1 cellular context compared by ENCODE assay signal in the genomic region with DNA sequence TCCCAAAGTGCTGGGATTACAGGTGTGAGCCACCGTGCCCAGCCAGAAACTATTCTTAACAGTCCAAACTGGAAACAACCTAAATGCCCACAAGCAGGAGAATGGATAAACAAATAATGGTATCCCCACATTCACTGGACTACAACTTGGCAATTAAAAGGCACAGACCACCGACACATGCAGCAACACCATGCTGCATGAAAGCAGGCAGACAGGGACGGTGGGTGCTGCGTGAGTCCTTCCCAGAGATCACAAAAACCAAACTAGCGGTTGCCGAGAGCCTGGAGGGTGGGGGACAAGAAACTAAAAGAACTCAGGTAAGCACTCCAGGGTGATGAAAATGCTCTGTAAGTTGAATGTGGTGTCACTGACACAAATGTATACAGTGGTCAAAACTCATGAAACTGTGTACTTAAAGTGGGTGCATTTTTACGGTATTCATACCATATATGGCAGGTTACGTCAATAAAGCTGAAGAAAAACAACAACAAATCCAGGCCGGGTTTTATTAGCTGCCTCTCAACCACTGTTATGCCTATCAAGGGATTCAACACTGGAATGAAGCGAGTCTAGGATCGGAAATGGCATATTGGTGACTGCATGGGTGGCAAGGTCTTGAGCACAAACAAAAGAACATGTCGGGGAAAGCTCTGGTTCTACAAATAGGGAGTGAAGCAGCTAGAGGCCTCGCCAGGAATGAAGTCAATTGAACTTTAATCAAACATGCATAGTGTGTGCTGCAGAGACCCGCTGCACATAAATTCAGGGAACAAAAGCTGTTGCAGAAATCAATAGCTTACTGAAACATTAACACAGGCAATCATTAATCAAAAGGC.
TF ChIP-seq lines count a peak whose summit lies in the region.

No MANE protein-coding gene starts in this region.

TF ChIP-seq in H1, 55 proteins besides CTCF, POLR2A, EP300 and RAD21:
- TF ChIP-seq POLR2AphosphoS5 (IDR thresholded peaks at IDR 0.05; ENCODE audit: low read depth, low read length) (no peak), SRF (IDR thresholded peaks at IDR 0.05; ENCODE audit: low read depth, low read length) (peak; percentile 72), SP1 (IDR thresholded peaks at IDR 0.05; ENCODE audit: low read depth, low read length) (peak; percentile 46; the same call in 1 of the 2 replicates), ZNF274 (IDR thresholded peaks at IDR 0.05; ENCODE audit: borderline replicate concordance, extremely low read depth, low read length) (no peak), TEAD4 (IDR thresholded peaks at IDR 0.05; ENCODE audit: low read depth, low read length) (no peak)
- TF ChIP-seq, protein P1, sequence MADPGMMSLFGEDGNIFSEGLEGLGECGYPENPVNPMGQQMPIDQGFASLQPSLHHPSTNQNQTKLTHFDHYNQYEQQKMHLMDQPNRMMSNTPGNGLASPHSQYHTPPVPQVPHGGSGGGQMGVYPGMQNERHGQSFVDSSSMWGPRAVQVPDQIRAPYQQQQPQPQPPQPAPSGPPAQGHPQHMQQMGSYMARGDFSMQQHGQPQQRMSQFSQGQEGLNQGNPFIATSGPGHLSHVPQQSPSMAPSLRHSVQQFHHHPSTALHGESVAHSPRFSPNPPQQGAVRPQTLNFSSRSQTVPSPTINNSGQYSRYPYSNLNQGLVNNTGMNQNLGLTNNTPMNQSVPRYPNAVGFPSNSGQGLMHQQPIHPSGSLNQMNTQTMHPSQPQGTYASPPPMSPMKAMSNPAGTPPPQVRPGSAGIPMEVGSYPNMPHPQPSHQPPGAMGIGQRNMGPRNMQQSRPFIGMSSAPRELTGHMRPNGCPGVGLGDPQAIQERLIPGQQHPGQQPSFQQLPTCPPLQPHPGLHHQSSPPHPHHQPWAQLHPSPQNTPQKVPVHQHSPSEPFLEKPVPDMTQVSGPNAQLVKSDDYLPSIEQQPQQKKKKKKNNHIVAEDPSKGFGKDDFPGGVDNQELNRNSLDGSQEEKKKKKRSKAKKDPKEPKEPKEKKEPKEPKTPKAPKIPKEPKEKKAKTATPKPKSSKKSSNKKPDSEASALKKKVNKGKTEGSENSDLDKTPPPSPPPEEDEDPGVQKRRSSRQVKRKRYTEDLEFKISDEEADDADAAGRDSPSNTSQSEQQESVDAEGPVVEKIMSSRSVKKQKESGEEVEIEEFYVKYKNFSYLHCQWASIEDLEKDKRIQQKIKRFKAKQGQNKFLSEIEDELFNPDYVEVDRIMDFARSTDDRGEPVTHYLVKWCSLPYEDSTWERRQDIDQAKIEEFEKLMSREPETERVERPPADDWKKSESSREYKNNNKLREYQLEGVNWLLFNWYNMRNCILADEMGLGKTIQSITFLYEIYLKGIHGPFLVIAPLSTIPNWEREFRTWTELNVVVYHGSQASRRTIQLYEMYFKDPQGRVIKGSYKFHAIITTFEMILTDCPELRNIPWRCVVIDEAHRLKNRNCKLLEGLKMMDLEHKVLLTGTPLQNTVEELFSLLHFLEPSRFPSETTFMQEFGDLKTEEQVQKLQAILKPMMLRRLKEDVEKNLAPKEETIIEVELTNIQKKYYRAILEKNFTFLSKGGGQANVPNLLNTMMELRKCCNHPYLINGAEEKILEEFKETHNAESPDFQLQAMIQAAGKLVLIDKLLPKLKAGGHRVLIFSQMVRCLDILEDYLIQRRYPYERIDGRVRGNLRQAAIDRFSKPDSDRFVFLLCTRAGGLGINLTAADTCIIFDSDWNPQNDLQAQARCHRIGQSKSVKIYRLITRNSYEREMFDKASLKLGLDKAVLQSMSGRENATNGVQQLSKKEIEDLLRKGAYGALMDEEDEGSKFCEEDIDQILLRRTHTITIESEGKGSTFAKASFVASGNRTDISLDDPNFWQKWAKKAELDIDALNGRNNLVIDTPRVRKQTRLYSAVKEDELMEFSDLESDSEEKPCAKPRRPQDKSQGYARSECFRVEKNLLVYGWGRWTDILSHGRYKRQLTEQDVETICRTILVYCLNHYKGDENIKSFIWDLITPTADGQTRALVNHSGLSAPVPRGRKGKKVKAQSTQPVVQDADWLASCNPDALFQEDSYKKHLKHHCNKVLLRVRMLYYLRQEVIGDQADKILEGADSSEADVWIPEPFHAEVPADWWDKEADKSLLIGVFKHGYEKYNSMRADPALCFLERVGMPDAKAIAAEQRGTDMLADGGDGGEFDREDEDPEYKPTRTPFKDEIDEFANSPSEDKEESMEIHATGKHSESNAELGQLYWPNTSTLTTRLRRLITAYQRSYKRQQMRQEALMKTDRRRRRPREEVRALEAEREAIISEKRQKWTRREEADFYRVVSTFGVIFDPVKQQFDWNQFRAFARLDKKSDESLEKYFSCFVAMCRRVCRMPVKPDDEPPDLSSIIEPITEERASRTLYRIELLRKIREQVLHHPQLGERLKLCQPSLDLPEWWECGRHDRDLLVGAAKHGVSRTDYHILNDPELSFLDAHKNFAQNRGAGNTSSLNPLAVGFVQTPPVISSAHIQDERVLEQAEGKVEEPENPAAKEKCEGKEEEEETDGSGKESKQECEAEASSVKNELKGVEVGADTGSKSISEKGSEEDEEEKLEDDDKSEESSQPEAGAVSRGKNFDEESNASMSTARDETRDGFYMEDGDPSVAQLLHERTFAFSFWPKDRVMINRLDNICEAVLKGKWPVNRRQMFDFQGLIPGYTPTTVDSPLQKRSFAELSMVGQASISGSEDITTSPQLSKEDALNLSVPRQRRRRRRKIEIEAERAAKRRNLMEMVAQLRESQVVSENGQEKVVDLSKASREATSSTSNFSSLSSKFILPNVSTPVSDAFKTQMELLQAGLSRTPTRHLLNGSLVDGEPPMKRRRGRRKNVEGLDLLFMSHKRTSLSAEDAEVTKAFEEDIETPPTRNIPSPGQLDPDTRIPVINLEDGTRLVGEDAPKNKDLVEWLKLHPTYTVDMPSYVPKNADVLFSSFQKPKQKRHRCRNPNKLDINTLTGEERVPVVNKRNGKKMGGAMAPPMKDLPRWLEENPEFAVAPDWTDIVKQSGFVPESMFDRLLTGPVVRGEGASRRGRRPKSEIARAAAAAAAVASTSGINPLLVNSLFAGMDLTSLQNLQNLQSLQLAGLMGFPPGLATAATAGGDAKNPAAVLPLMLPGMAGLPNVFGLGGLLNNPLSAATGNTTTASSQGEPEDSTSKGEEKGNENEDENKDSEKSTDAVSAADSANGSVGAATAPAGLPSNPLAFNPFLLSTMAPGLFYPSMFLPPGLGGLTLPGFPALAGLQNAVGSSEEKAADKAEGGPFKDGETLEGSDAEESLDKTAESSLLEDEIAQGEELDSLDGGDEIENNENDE (IDR thresholded peaks at IDR 0.05; ENCODE audit: insufficient replicate concordance, low read length) = no peak
